ENCODE assay signal across 30 cellular contexts in the genomic region with DNA sequence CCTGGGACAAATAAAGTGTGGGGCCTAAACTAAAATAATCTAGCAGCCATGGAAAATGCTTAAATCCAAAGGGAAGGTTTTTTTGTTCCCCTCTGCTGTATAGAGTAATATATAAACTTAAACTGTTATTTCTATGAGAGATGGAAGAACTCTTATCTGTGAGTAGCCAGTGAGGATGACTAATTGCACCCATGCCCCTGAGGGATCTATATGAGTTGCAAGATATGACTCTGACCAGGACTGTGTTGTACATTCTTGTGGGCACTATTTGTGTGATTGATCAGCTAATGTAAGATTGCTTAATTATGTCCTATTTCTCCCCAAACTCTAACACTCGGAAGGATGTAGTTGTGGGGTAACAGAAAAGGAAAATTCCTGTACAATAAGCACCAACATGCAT. TPM values are rescaled to one million over a fixed set of nuclear protein-coding genes. Genes with fewer than 3 reads are reported as not detected.
DNase-seq lines count a peak whose midpoint lies in the region; ATAC-seq and TF ChIP-seq lines count a peak whose summit lies in the region.
"Had no signal": no experiment of that assay in that cellular context is flagged by ENCODE, and none has a peak within 500 bp of the region (broad histone marks: within the 10 kb centered on the region; RNA-seq: fewer than 3 reads in every experiment).

No MANE protein-coding gene starts in this region.

- peaks cover 7% of the 10 kb centered on the region for H3K9me3 Mint-ChIP-seq in nephron

- no peaks in the 10 kb centered on the region for H3K4me1 ChIP-seq in RWPE2 (ENCODE audit: insufficient read depth, poor library complexity, severe bottlenecking)
- H3K4me1 ChIP-seq in gastroesophageal sphincter = peaks cover 0 to 8% (median 0%) of the 10 kb centered on the region in 3 donors
- H3K4me1 ChIP-seq: BE2C, esophagus squamous epithelium had no signal

- 70 to 100% methylated on average over 1 of the region's 1 CpG for WGBS in gastroesophageal sphincter (ENCODE audit: low coverage in 1 of 2), 2 donors

- no peaks in the 10 kb centered on the region for H3K27me3 Mint-ChIP-seq in nephron (ENCODE audit: low read depth)

- no peak for TF ChIP-seq POLR2A in gastroesophageal sphincter (IDR thresholded peaks at IDR 0.05)

- TF ChIP-seq CTCF in RWPE2 (IDR thresholded peaks at IDR 0.05; ENCODE audit: poor library complexity, severe bottlenecking) (no peak), cardiac fibroblast (IDR thresholded peaks at IDR 0.05; ENCODE audit: low read depth, low read length) (no peak), nephron (IDR thresholded peaks at IDR 0.05; ENCODE audit: unreplicated experiment in 3 of 3) (no peak), gastroesophageal sphincter (IDR thresholded peaks at IDR 0.05) (no peak)

- H3K9me3 ChIP-seq in RWPE2 (ENCODE audit: severe bottlenecking) (no peaks in the 10 kb centered on the region), gastroesophageal sphincter (no peaks in the 10 kb centered on the region)
- H3K9me3 ChIP-seq: BE2C, esophagus squamous epithelium, tibial nerve had no signal

- peak overlapping the region in 2 of 3 experiments; percentile 7 to 39 for H3K27ac Mint-ChIP-seq in nephron
- H3K27ac Mint-ChIP-seq: activated T-cell treated with anti-CD3 and anti-CD28 coated beads, Interleukin-2, amount 50 U/mL, for 72 hours; naive B cell had no signal

- ATAC-seq in RWPE2 (ENCODE audit: low read depth) (peak; percentile 53; the same call in 1 of the 3 replicates), GM19351 (IDR thresholded peaks at IDR 0.05; ENCODE audit: unreplicated experiment) (no peak), HG03097 (IDR thresholded peaks at IDR 0.05; ENCODE audit: low FRiP score, unreplicated experiment) (no peak), gastroesophageal sphincter (no peak)
- ATAC-seq: activated T-cell treated with anti-CD3 and anti-CD28 coated beads, Interleukin-2, amount 50 U/mL, for 72 hours; HCT116; left ventricle myocardium superior; PC-3 had no signal

- H3K36me3 ChIP-seq in RWPE2 (ENCODE audit: low read depth) = no peaks in the 10 kb centered on the region
- no peaks in the 10 kb centered on the region for H3K36me3 ChIP-seq in gastroesophageal sphincter
- H3K36me3 ChIP-seq: BE2C, esophagus squamous epithelium, tibial nerve had no signal

- no peak for TF ChIP-seq EP300 in gastroesophageal sphincter (IDR thresholded peaks at IDR 0.05)

- H3K27me3 ChIP-seq in RWPE2 (ENCODE audit: insufficient read depth, poor library complexity, severe bottlenecking) = no peaks in the 10 kb centered on the region
- H3K27me3 ChIP-seq in gastroesophageal sphincter = no peaks in the 10 kb centered on the region
- H3K27me3 ChIP-seq: BE2C, esophagus squamous epithelium, tibial nerve had no signal

- H3K4me3 ChIP-seq in RWPE2 (ENCODE audit: severe bottlenecking) = no peak overlapping the region
- no peak overlapping the region for H3K4me3 ChIP-seq in cardiac fibroblast (replicated peaks in 1 of 2; ENCODE audit: low read depth in 2 of 2, low read length in 2 of 2)
- H3K4me3 ChIP-seq in gastroesophageal sphincter = no peak overlapping the region
- H3K4me3 ChIP-seq: esophagus squamous epithelium, tibial nerve had no signal

- H3K4me3 Mint-ChIP-seq in nephron = no peak overlapping the region
- H3K4me3 Mint-ChIP-seq: activated T-cell treated with anti-CD3 and anti-CD28 coated beads, Interleukin-2, amount 50 U/mL, for 72 hours; mesothelial cell of epicardium had no signal

- peaks cover 10% of the 10 kb centered on the region for H3K4me1 Mint-ChIP-seq in nephron

- H3K27ac ChIP-seq in RWPE2 (ENCODE audit: poor library complexity, severe bottlenecking) (no peak overlapping the region), gastroesophageal sphincter (no peak overlapping the region)
- H3K27ac ChIP-seq: esophagus squamous epithelium, tibial nerve had no signal

- no peaks in the 10 kb centered on the region for H3K36me3 Mint-ChIP-seq in nephron (ENCODE audit: low read depth)
- H3K36me3 Mint-ChIP-seq: mesothelial cell of epicardium, naive B cell had no signal

- DNase-seq in EL (peak; percentile 46), RWPE2 (ENCODE audit: low spot score) (no peak), cardiac fibroblast (ENCODE audit: low read depth in 2 of 2) (peak; percentile 4 to 59), NCI-H345 (lab: John Stamatoyannopoulos, UW) (no peak)
- DNase-seq: activated CD4-positive, alpha-beta T cell treated with anti-CD3 and anti-CD28 coated beads, Interleukin-2, amount 50 U/mL, for 4 hours; activated CD4-positive, CD25-positive, alpha-beta regulatory T cell; activated naive CD4-positive, alpha-beta T cell; activated T-cell treated with anti-CD3 and anti-CD28 coated beads, Interleukin-2, amount 50 U/mL, for 72 hours; amygdala; BE2C; central memory CD4-positive, alpha-beta T cell; dermis blood vessel endothelial cell; esophagus squamous epithelium; glutamatergic neuron; islet precursor cell; left ventricle myocardium superior; naive B cell; NCI-H1436 treated with DMSO at 0.1 percent for 48 hours; NCI-H524; PC-3; Right ventricle myocardium superior; stimulated activated CD4-positive, alpha-beta T cell treated with anti-CD3 and anti-CD28 coated beads, Interleukin-2, amount 100 ng/mL, for 24 hours had no signal

RNA-seq across cellular contexts. Expression of a gene that starts 35.2 kb away (rescaled TPM):
- not detected for total RNA-seq in gastroesophageal sphincter
- total RNA-seq: activated T-cell treated with anti-CD3 and anti-CD28 coated beads, Interleukin-2, amount 50 U/mL, for 72 hours; dermis blood vessel endothelial cell; esophagus squamous epithelium; left ventricle myocardium superior; omental fat pad; PC-3; Right ventricle myocardium superior; tibial nerve had no signal

RNA-seq across cellular contexts. Expression of a gene that starts 38.5 kb away (rescaled TPM):
- total RNA-seq in gastroesophageal sphincter = 1 to 10 TPM in 1 of 4 donors, not detected in 3; 1.2 TPM
- total RNA-seq: activated T-cell treated with anti-CD3 and anti-CD28 coated beads, Interleukin-2, amount 50 U/mL, for 72 hours; dermis blood vessel endothelial cell; left ventricle myocardium superior; mesothelial cell of epicardium; omental fat pad; PC-3; Right ventricle myocardium superior; tibial nerve had no signal

Comparison
In these comparisons a context has a peak if more than half of its experiments do, and no peak if none do; other contexts are left out.
1. DNase-seq: peak in EL (single experiment) and cardiac fibroblast (2 of 2); none in RWPE2 (single experiment) and NCI-H345 (single experiment).